In the genomic region with DNA sequence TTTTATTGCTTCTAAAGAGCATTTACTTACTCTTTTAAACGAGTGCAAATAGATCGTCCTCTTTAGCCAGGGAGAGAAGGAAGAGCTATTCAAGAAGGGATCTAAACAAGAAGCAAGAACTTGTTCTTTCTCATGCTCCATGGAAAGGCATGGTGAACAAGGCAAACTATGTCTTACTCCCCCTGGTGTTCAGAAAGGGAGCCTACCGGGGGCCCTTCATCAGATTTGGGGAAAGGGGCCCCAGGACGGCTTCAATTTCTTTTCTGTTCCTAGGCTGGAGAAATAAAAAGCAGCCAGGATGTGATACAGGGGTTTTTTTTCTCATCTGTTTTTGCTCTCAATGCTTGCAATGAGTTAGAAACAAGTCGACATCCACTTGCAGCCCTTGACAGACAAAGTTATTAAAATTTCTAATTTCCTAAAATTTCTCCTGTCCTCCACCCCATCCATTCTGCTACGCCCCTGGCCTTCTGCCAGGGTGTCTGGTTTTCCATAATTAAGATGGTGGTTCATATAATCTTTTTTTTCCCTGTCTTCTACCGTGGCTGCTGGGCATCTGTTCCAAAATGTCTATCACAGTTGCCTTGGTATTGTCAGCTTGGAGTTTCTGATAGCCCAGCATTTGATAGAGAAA, we compare ENCODE assay signal across 9 cellular contexts.
DNase-seq lines count a peak whose midpoint lies in the region; ATAC-seq, FAIRE-seq and TF ChIP-seq lines count a peak whose summit lies in the region.
"Had no signal": no experiment of that assay in that cellular context is flagged by ENCODE, and none has a peak within 500 bp of the region (broad histone marks: within the 10 kb centered on the region; RNA-seq: fewer than 3 reads in every experiment).

No MANE protein-coding gene starts in this region.

- H3K36me3 ChIP-seq in SU-DHL-6 (ENCODE audit: low read length): no peaks in the 10 kb centered on the region
- no peaks in the 10 kb centered on the region for H3K36me3 ChIP-seq in small intestine (ENCODE audit: control insufficient read depth in 2 of 2, insufficient read depth in 2 of 2, low read length in 2 of 2)

- H3K27ac ChIP-seq in SU-DHL-6 (ENCODE audit: low read depth, low read length): no peak overlapping the region
- no peak overlapping the region for H3K27ac ChIP-seq in foreskin keratinocyte
- H3K27ac ChIP-seq in small intestine (ENCODE audit: low read depth in 1 of 2, low read length in 1 of 2): no peak overlapping the region

- FAIRE-seq in small intestine (lab: Jason Lieb, UNC): no peak
- FAIRE-seq: colon had no signal

- H3K79me2 ChIP-seq in SU-DHL-6 (ENCODE audit: insufficient read depth, low read length): peaks cover 23% of the 10 kb centered on the region; the same call in 1 of the 2 replicates

- no peaks in the 10 kb centered on the region for H3K9me2 ChIP-seq in SU-DHL-6 (replicated peaks; ENCODE audit: insufficient read depth, low read length)

- peaks cover 7% of the 10 kb centered on the region; the same call in 1 of the 2 replicates for H4K20me1 ChIP-seq in SU-DHL-6 (ENCODE audit: low read depth, low read length)

- WGBS in small intestine, 3 donors: 21 to 37% (median 29%) methylated on average over 7 of the region's 7 CpGs

- no peaks in the 10 kb centered on the region for H3F3A ChIP-seq in SU-DHL-6 (ENCODE audit: insufficient read depth)

- TF ChIP-seq RAD21 in Ishikawa (IDR thresholded peaks at IDR 0.05; ENCODE audit: low read depth): peak; percentile 63

- TF ChIP-seq CTCF in SU-DHL-6 (IDR thresholded peaks at IDR 0.05; ENCODE audit: insufficient read depth, low read length, poor library complexity, severe bottlenecking) (peak; percentile 83), foreskin keratinocyte (conservative IDR thresholded peaks at IDR 0.05) (peak; percentile 73)

- peak; percentile 55 for ATAC-seq in foreskin keratinocyte
- no peak for ATAC-seq in HG02571 (IDR thresholded peaks at IDR 0.05; ENCODE audit: unreplicated experiment)

- H3K4me1 ChIP-seq in foreskin keratinocyte (peaks cover 6% of the 10 kb centered on the region), small intestine (ENCODE audit: control insufficient read depth in 2 of 2, insufficient read depth in 1 of 2, low read depth in 1 of 2, low read length in 1 of 2) (peaks cover 0 to 3% of the 10 kb centered on the region in 2 donors)

- H3K9me3 ChIP-seq in SU-DHL-6 (ENCODE audit: insufficient read depth, low read length) (no peaks in the 10 kb centered on the region), small intestine (ENCODE audit: control insufficient read depth, low read depth) (no peaks in the 10 kb centered on the region)

- H3K4me3 ChIP-seq in SU-DHL-6 (ENCODE audit: insufficient read depth, low read length, poor library complexity, severe bottlenecking) (no peak overlapping the region), small intestine (ENCODE audit: low read depth in 1 of 2, low read length in 2 of 2) (no peak overlapping the region)

- DNase-seq in activated T-cell treated with anti-CD3 and anti-CD28 coated beads for 1 hour (ENCODE audit: low read depth) (peak; percentile 0), activated T-cell treated with anti-CD3 and anti-CD28 coated beads for 4 hours (no peak), foreskin keratinocyte (peak; percentile 13 to 53), small intestine (peak; percentile 29), GOT3 (lab: John Stamatoyannopoulos, UW) (no peak)

- no peak overlapping the region for H3K4me2 ChIP-seq in SU-DHL-6 (ENCODE audit: low read depth, low read length, poor library complexity, severe bottlenecking)

- TF ChIP-seq EP300 in Ishikawa (IDR thresholded peaks at IDR 0.05; ENCODE audit: borderline replicate concordance): no peak

- H3K27me3 ChIP-seq in SU-DHL-6 (ENCODE audit: low read length) (no peaks in the 10 kb centered on the region), foreskin keratinocyte (peaks cover 30% of the 10 kb centered on the region), small intestine (ENCODE audit: control insufficient read depth in 2 of 2, insufficient read depth in 2 of 2, low read length in 2 of 2) (peaks cover 0 to 4% of the 10 kb centered on the region in 2 donors)

- no peak overlapping the region for H3K9ac ChIP-seq in SU-DHL-6 (ENCODE audit: low read length)

- no peak overlapping the region for H2AFZ ChIP-seq in SU-DHL-6 (ENCODE audit: low read depth, low read length, severe bottlenecking)

TF ChIP-seq in Ishikawa, 13 proteins besides CTCF, POLR2A, EP300 and RAD21:
- TF ChIP-seq EGR1 (IDR thresholded peaks at IDR 0.05): no peak

Comparison
In these comparisons a context has a peak if more than half of its experiments do, and no peak if none do; other contexts are left out.
1. DNase-seq: peak in activated T-cell treated with anti-CD3 and anti-CD28 coated beads for 1 hour (single experiment), foreskin keratinocyte (2 of 2) and small intestine (single experiment); none in activated T-cell treated with anti-CD3 and anti-CD28 coated beads for 4 hours (single experiment) and GOT3 (single experiment).